Comparison of ENCODE assay signal across 22 cellular contexts in the genomic region with DNA sequence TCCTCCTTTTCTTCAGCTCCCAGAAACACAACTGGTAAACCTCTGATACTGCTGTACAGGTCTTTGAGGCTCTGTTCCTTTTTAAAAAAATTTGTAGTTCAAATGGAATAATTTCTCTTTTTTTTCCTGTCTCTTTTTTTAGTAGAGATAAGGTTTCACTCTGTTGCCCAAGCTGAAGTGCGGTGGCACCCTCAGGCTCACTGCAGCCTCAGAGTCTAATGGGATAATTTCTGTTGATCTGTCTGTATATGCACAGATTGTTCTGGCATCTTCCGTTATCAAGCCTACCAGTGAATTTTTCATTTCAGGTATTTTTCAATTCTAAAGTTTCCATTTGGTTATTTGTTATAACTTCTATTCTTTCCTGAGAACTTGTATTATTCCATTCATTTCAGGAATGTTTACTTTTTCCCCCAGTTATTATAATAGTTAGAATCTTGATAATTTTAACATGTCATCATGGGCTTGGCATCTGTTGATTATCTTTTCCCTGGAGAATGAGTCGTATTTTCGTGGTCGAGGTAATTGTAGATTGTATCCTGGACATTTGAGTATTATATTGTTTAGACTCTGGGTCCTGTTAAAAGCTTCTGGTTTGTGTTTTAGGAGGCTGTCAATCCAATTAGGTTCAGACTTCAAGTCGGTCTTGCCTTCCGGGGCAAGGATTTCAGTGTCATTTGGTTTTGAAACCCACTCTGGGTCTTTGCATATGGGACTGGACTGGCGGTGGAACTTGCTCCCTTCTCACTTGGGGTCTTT. TPM values are rescaled to one million over a fixed set of nuclear protein-coding genes. Genes with fewer than 3 reads are reported as not detected.
DNase-seq lines count a peak whose midpoint lies in the region; ATAC-seq, FAIRE-seq and TF ChIP-seq lines count a peak whose summit lies in the region.
"Had no signal": no experiment of that assay in that cellular context is flagged by ENCODE, and none has a peak within 500 bp of the region (broad histone marks: within the 10 kb centered on the region; RNA-seq: fewer than 3 reads in every experiment).

No MANE protein-coding gene starts in this region.

- DNase-seq in MCF 10A (ENCODE audit: unreplicated experiment) (no peak), breast epithelium (ENCODE audit: low spot score in 2 of 2) (no peak), PC-3 (peak; percentile 36), endothelial cell of umbilical vein (ENCODE audit: low read depth, low spot score) (peak; percentile 7), KBM-7 (no peak), colonic mucosa (no peak)
- DNase-seq in stimulated activated CD4-positive, alpha-beta T cell treated with anti-CD3 and anti-CD28 coated beads, Interleukin-4, amount 100 ng/mL, for 24 hours, result no peak
- DNase-seq: activated CD4-positive, alpha-beta T cell treated with anti-CD3 and anti-CD28 coated beads, Interleukin-2, amount 50 U/mL, for 1 hour; activated T-cell treated with anti-CD3 and anti-CD28 coated beads, Interleukin-2, amount 50 U/mL, for 1 hour; adrenal gland; erythroblast; heart left ventricle; MV-4-11; NCI-H2029 treated with DMSO at 0.1 percent for 48 hours; NCI-H524 treated with DMSO at 0.1 percent for 48 hours; stimulated activated naive CD8-positive, alpha-beta T cell treated with anti-CD3 and anti-CD28 coated beads, Interleukin-15, amount 100 ng/mL, for 72 hours had no signal

- H3K9ac ChIP-seq in PC-3 (ENCODE audit: low read length), result no peak overlapping the region
- H3K9ac ChIP-seq in endothelial cell of umbilical vein (replicated peaks; ENCODE audit: extremely low read depth, insufficient read depth, low read length), result no peak overlapping the region
- no peak overlapping the region for H3K9ac ChIP-seq in colonic mucosa (ENCODE audit: low read depth in 2 of 2, low read length in 2 of 2)

- H3K4me1 ChIP-seq in breast epithelium (peaks cover 0 to 7% of the 10 kb centered on the region in 2 donors), PC-3 (ENCODE audit: insufficient read depth, low read length) (peaks cover 14% of the 10 kb centered on the region), endothelial cell of umbilical vein (ENCODE audit: control insufficient read depth, extremely low read depth, insufficient read depth, low read length) (no peaks in the 10 kb centered on the region), colonic mucosa (no peaks in the 10 kb centered on the region)

- H2AFZ ChIP-seq in PC-3 (ENCODE audit: low read length) (no peak overlapping the region), endothelial cell of umbilical vein (ENCODE audit: low read depth, low read length) (no peak overlapping the region)

- intact Hi-C loops in MCF 10A (cut with micrococcal nuclease) (no loop called here), breast epithelium (cut with DNase I; ENCODE audit: low total_unique reads) (no loop called here), PC-3 (cut with micrococcal nuclease) (no loop called here), endothelial cell of umbilical vein (cut with micrococcal nuclease) (no loop called here), colonic mucosa (cut with DNase I) (no loop called here)

- H3K9me1 ChIP-seq in endothelial cell of umbilical vein (replicated peaks; ENCODE audit: control insufficient read depth, extremely low read depth, insufficient read depth, low read length), result no peaks in the 10 kb centered on the region

- no peak for TF ChIP-seq POLR2A in breast epithelium (IDR thresholded peaks at IDR 0.05)
- no peak for TF ChIP-seq POLR2A in endothelial cell of umbilical vein (IDR thresholded peaks at IDR 0.05; ENCODE audit: low read depth, low read length)

- in situ Hi-C loops in KBM-7 (cut with MboI; ENCODE audit: low pct_unique_long_range_greater_than_20kb, low sequenced_read_pairs), result no loop called here

- H3K79me2 ChIP-seq in PC-3 (ENCODE audit: low read length) (peaks cover 17% of the 10 kb centered on the region; the same call in 1 of the 2 replicates), endothelial cell of umbilical vein (ENCODE audit: control insufficient read depth, insufficient read depth, low read length) (peaks cover 4% of the 10 kb centered on the region)

- BruUV-seq in MCF 10A (replicated peaks; lab: Mats Ljungman, UMichigan) (no TSS peak), PC-3 (replicated peaks; lab: Mats Ljungman, UMichigan) (no TSS peak), endothelial cell of umbilical vein (replicated peaks; lab: Mats Ljungman, UMichigan) (no TSS peak)

- H3K4me1 Mint-ChIP-seq in MCF 10A (ENCODE audit: insufficient read depth, unreplicated experiment), result peaks cover 19% of the 10 kb centered on the region
- H3K4me1 Mint-ChIP-seq: neural crest cell; stimulated activated naive CD8-positive, alpha-beta T cell treated with anti-CD3 and anti-CD28 coated beads, Interleukin-15, amount 100 ng/mL, for 72 hours had no signal

- H4K20me1 ChIP-seq in PC-3 (ENCODE audit: low read length), result no peaks in the 10 kb centered on the region
- H4K20me1 ChIP-seq in endothelial cell of umbilical vein (replicated peaks; ENCODE audit: control insufficient read depth, extremely low read depth, insufficient read depth, low read length), result no peaks in the 10 kb centered on the region

- TF ChIP-seq CTCF in MCF 10A (IDR thresholded peaks at IDR 0.05; ENCODE audit: unreplicated experiment), result no peak
- no peak for TF ChIP-seq CTCF in breast epithelium (IDR thresholded peaks at IDR 0.05)
- no peak for TF ChIP-seq CTCF in PC-3 (conservative IDR thresholded peaks at IDR 0.05; ENCODE audit: low read depth, low read length)
- TF ChIP-seq CTCF in endothelial cell of umbilical vein (IDR thresholded peaks at IDR 0.05; ENCODE audit: extremely low read depth in 1 of 2, insufficient read depth in 1 of 2, low read depth in 1 of 2, low read length in 2 of 2), result no peak
- no peak for TF ChIP-seq CTCF in colonic mucosa (IDR thresholded peaks at IDR 0.05)

- H3K36me3 Mint-ChIP-seq in MCF 10A (ENCODE audit: insufficient read depth, unreplicated experiment), result peaks cover 95% of the 10 kb centered on the region

- no peaks in the 10 kb centered on the region for H3K9me3 Mint-ChIP-seq in MCF 10A (ENCODE audit: unreplicated experiment)
- H3K9me3 Mint-ChIP-seq: memory B cell; neural crest cell; stimulated activated naive CD8-positive, alpha-beta T cell treated with anti-CD3 and anti-CD28 coated beads, Interleukin-15, amount 100 ng/mL, for 72 hours had no signal

- H3K9me2 ChIP-seq in PC-3 (replicated peaks; ENCODE audit: low read length), result no peaks in the 10 kb centered on the region

- CTCF ChIA-PET in MCF 10A (lab: Yijun Ruan, JAX) (interaction anchor here (0.8 to 1.8 kb wide), 4 partner anchors 355 to 514 kb away, joined by 3 to 5 read pairs (median 4); no protein-coding TSS in a partner anchor), PC-3 (lab: Charles Lee) (no interaction called here), endothelial cell of umbilical vein (lab: Charles Lee) (interaction anchor here (0.8 kb wide), 1 partner anchor 66 kb away, joined by 3 read pairs; the partner anchor contains the start of gene TPST1)

- H3K4me3 Mint-ChIP-seq in MCF 10A (ENCODE audit: unreplicated experiment), result no peak overlapping the region
- H3K4me3 Mint-ChIP-seq: memory B cell; neural crest cell; stimulated activated naive CD8-positive, alpha-beta T cell treated with anti-CD3 and anti-CD28 coated beads, Interleukin-15, amount 100 ng/mL, for 72 hours had no signal

- H3K27ac ChIP-seq in breast epithelium, result no peak overlapping the region
- H3K27ac ChIP-seq in PC-3 (ENCODE audit: low read length), result no peak overlapping the region
- no peak overlapping the region for H3K27ac ChIP-seq in endothelial cell of umbilical vein (ENCODE audit: insufficient read depth, low read depth, low read length)
- no peak overlapping the region for H3K27ac ChIP-seq in colonic mucosa

- FAIRE-seq in endothelial cell of umbilical vein (lab: Jason Lieb, UNC), result no peak
- FAIRE-seq: colon, D721Med, islet of Langerhans had no signal

- H3K27me3 ChIP-seq in breast epithelium, result no peaks in the 10 kb centered on the region
- no peaks in the 10 kb centered on the region for H3K27me3 ChIP-seq in PC-3 (ENCODE audit: low read length)
- H3K27me3 ChIP-seq in endothelial cell of umbilical vein (ENCODE audit: control insufficient read depth in 2 of 2, insufficient read depth in 2 of 2, low read length in 2 of 2), result no peaks in the 10 kb centered on the region
- no peaks in the 10 kb centered on the region for H3K27me3 ChIP-seq in colonic mucosa
- H3K27me3 ChIP-seq: adrenal gland, heart left ventricle had no signal

- H3F3A ChIP-seq in PC-3 (ENCODE audit: low read length, unreplicated experiment), result no peaks in the 10 kb centered on the region

- H3K4me2 ChIP-seq in PC-3 (ENCODE audit: low read length) (no peak overlapping the region), endothelial cell of umbilical vein (ENCODE audit: insufficient read depth, low read length) (no peak overlapping the region)

- POLR2A ChIA-PET in MCF 10A (lab: Yijun Ruan, JAX), result interaction anchor here (0.7 to 1.2 kb wide), 3 partner anchors 9 to 350 kb away, joined by 3 to 4 read pairs (median 3); no protein-coding TSS in a partner anchor
- POLR2A ChIA-PET in PC-3 (lab: Charles Lee; ENCODE audit: unreplicated experiment), result no interaction called here
- POLR2A ChIA-PET in endothelial cell of umbilical vein (lab: Charles Lee), result interaction anchor here (0.6 kb wide), 1 partner anchor 514 kb away, joined by 3 read pairs; no protein-coding TSS in a partner anchor

- peak overlapping the region; percentile 70 for H3K27ac Mint-ChIP-seq in MCF 10A (ENCODE audit: low read depth, unreplicated experiment)
- H3K27ac Mint-ChIP-seq: memory B cell; stimulated activated naive CD8-positive, alpha-beta T cell treated with anti-CD3 and anti-CD28 coated beads, Interleukin-15, amount 100 ng/mL, for 72 hours had no signal

- H3K4me3 ChIP-seq in breast epithelium (no peak overlapping the region), PC-3 (ENCODE audit: low read length) (no peak overlapping the region), endothelial cell of umbilical vein (replicated peaks in 1 of 3; ENCODE audit: insufficient read depth in 1 of 3, low read depth in 1 of 3, low read length in 3 of 3) (no peak overlapping the region), colonic mucosa (no peak overlapping the region)
- H3K4me3 ChIP-seq: adrenal gland, heart left ventricle had no signal

- ATAC-seq in PC-3 (peak; percentile 63), GM19455 (IDR thresholded peaks at IDR 0.05; ENCODE audit: unreplicated experiment) (no peak)
- ATAC-seq: heart left ventricle; stimulated activated naive CD8-positive, alpha-beta T cell treated with anti-CD3 and anti-CD28 coated beads, Interleukin-15, amount 100 ng/mL, for 72 hours had no signal

- no peaks in the 10 kb centered on the region for H3K27me3 Mint-ChIP-seq in MCF 10A (ENCODE audit: insufficient read depth, unreplicated experiment)
- H3K27me3 Mint-ChIP-seq: memory B cell; stimulated activated naive CD8-positive, alpha-beta T cell treated with anti-CD3 and anti-CD28 coated beads, Interleukin-15, amount 100 ng/mL, for 72 hours had no signal

- dilution Hi-C loops in endothelial cell of umbilical vein (cut with MboI; ENCODE audit: extremely low pct_ligation_motif_present, low sequenced_read_pairs), result no loop called here

- H3K9me3 ChIP-seq in breast epithelium, result no peaks in the 10 kb centered on the region
- no peaks in the 10 kb centered on the region for H3K9me3 ChIP-seq in PC-3 (ENCODE audit: low read length)
- H3K9me3 ChIP-seq in endothelial cell of umbilical vein (replicated peaks; ENCODE audit: control insufficient read depth, insufficient read depth, low read length), result no peaks in the 10 kb centered on the region
- no peaks in the 10 kb centered on the region for H3K9me3 ChIP-seq in colonic mucosa
- H3K9me3 ChIP-seq: adrenal gland, heart left ventricle had no signal

- H3K36me3 ChIP-seq in breast epithelium (no peaks in the 10 kb centered on the region), PC-3 (ENCODE audit: low read depth, low read length) (peaks cover 40% of the 10 kb centered on the region), endothelial cell of umbilical vein (ENCODE audit: control insufficient read depth in 2 of 2, extremely low read depth in 1 of 2, insufficient read depth in 2 of 2, low read length in 2 of 2) (peaks cover 12 to 21% of the 10 kb centered on the region in 2 experiments), colonic mucosa (peaks cover 7% of the 10 kb centered on the region)

RNA-seq across cellular contexts. Expression of gene CRCP, which starts 24.5 kb away (rescaled TPM):
- total RNA-seq in MCF 10A (2022), result 27.5 and 39.8 TPM in 2 replicates
- 10 to 100 TPM; 31.5 to 49.8 (median 41.3) TPM for total RNA-seq in breast epithelium
- 36.4 and 41.6 TPM in 2 replicates for total RNA-seq in PC-3 (2014; rRNA removed)
- total RNA-seq in endothelial cell of umbilical vein, result 20.3 and 29.7 TPM in 2 replicates
- 9.9 and 14.2 TPM in 2 replicates for polyA plus RNA-seq in endothelial cell of umbilical vein
- polyA plus RNA-seq in endothelial cell of umbilical vein (2011; cell fraction: cytosol; rRNA removed), result 26.2 TPM in 2 replicates
- polyA plus RNA-seq in endothelial cell of umbilical vein (2011; cell fraction: nucleus; rRNA removed), result 15.5 and 21.8 TPM in 2 replicates
- 25.0 and 25.1 TPM in 2 replicates for polyA plus RNA-seq in endothelial cell of umbilical vein (2012)
- polyA minus RNA-seq in endothelial cell of umbilical vein, result 25.0 and 33.7 TPM in 2 replicates
- 17.0 TPM for polyA minus RNA-seq in endothelial cell of umbilical vein (2011; cell fraction: cytosol; rRNA and poly(A)+ RNA removed)
- 13.7 and 14.5 TPM in 2 replicates for polyA minus RNA-seq in endothelial cell of umbilical vein (2011; cell fraction: nucleus; rRNA and poly(A)+ RNA removed)
- total RNA-seq in colonic mucosa, result 10 to 100 TPM; 33.0 to 34.4 TPM

Comparison
In these comparisons a context has a peak if more than half of its experiments do, and no peak if none do; other contexts are left out.
1. DNase-seq: peak in PC-3 (single experiment) and endothelial cell of umbilical vein (single experiment); none in MCF 10A (single experiment), breast epithelium (0 of 2), KBM-7 (single experiment), stimulated activated CD4-positive, alpha-beta T cell treated with anti-CD3 and anti-CD28 coated beads, Interleukin-4, amount 100 ng/mL, for 24 hours (single experiment) and colonic mucosa (single experiment).